ENCODE assay signal across 8 cellular contexts in genomic region chr6:13614926-13615801, GRCh38. TPM values are rescaled to one million over a fixed set of nuclear protein-coding genes. Genes with fewer than 3 reads are reported as not detected.
DNase-seq lines count a peak whose midpoint lies in the region; ATAC-seq and TF ChIP-seq lines count a peak whose summit lies in the region.

TSS of gene NOL7 (plus strand) at chr6:13615335. CDS start at chr6:13615359, 24 bp downstream.

- no peaks in the 10 kb centered on the region for H3K27me3 Mint-ChIP-seq in activated CD4-positive, alpha-beta T cell treated with anti-CD3 and anti-CD28 coated beads for 36 hours

- H3K27ac Mint-ChIP-seq in activated CD4-positive, alpha-beta T cell treated with anti-CD3 and anti-CD28 coated beads for 36 hours = peak within 1 kb of the TSS; percentile 90

- peak; percentile 94 for TF ChIP-seq POLR2A in GM19193 (IDR thresholded peaks at IDR 0.05; ENCODE audit: extremely low read depth, insufficient read depth, insufficient read length)

- POLR2A ChIA-PET in BJ (lab: Charles Lee) = interaction anchor here (0.6 to 1.2 kb wide), 2 partner anchors 174 to 288 kb away, joined by 3 to 4 read pairs; no protein-coding TSS in a partner anchor
- POLR2A ChIA-PET in activated CD4-positive, alpha-beta T cell treated with anti-CD3 and anti-CD28 coated beads for 36 hours (lab: Charles Lee) = interaction anchor here (0.6 to 2.1 kb wide), 9 partner anchors 10 to 286 kb away, joined by 3 to 10 read pairs (median 5); partner anchors contain the start of genes RANBP9, SIRT5 and TBC1D7

- peak; percentile 96 for TF ChIP-seq CTCF in BJ (IDR thresholded peaks at IDR 0.05; ENCODE audit: insufficient read depth, low read depth, low read length)
- TF ChIP-seq CTCF in choroid plexus epithelial cell (conservative IDR thresholded peaks at IDR 0.05; ENCODE audit: low read depth, low read length) = peak; percentile 87

- H3K4me1 Mint-ChIP-seq in activated CD4-positive, alpha-beta T cell treated with anti-CD3 and anti-CD28 coated beads for 36 hours = peaks cover 44% of the 10 kb centered on the region

- H3K27me3 ChIP-seq in BJ (ENCODE audit: control insufficient read depth, insufficient read depth, low read length) = no peaks in the 10 kb centered on the region

- peak within 1 kb of the TSS; percentile 92 for H3K4me3 Mint-ChIP-seq in activated CD4-positive, alpha-beta T cell treated with anti-CD3 and anti-CD28 coated beads for 36 hours

- DNase-seq in BJ (ENCODE audit: low read depth) (peak; percentile 80), NCI-H510A treated with DMSO at 0.1 percent for 48 hours (lab: John Stamatoyannopoulos, UW) (peak; percentile 85), choroid plexus epithelial cell (ENCODE audit: low read depth) (peak; percentile 99), kidney tubule cell (ENCODE audit: low spot score) (peak; percentile 98)
- DNase-seq in activated CD4-positive, alpha-beta T cell treated with anti-CD3 and anti-CD28 coated beads for 36 hours = peak; percentile 99
- DNase-seq in stimulated activated CD4-positive, alpha-beta T cell treated with anti-CD3 and anti-CD28 coated beads, Interleukin-1b, Interleukin-23, amount 100 ng/mL, for 24 hours (ENCODE audit: low read depth in 4 of 4, low spot score in 1 of 4) = peak; percentile 97 to 99 (median 98)

- H3K9me3 Mint-ChIP-seq in activated CD4-positive, alpha-beta T cell treated with anti-CD3 and anti-CD28 coated beads for 36 hours (ENCODE audit: low read depth) = no peaks in the 10 kb centered on the region

- H3K36me3 ChIP-seq in BJ (ENCODE audit: control insufficient read depth, insufficient read depth, low read length) = peaks cover 4% of the 10 kb centered on the region

- intact Hi-C loops in activated CD4-positive, alpha-beta T cell treated with anti-CD3 and anti-CD28 coated beads for 36 hours (cut with DNase I, micrococcal nuclease) = loop anchor here (1.0 to 5.0 kb wide), 11 partner anchors 41 to 1632 kb away; partner anchors contain the start of genes SIRT5 (in 2 of the 2), GFOD1 (in 1 of the 2), JARID2 (in 1 of the 2) and MCUR1 (in 1 of the 2)

- H3K36me3 Mint-ChIP-seq in activated CD4-positive, alpha-beta T cell treated with anti-CD3 and anti-CD28 coated beads for 36 hours (ENCODE audit: low read depth) = peaks cover 44% of the 10 kb centered on the region

- CTCF ChIA-PET in BJ (lab: Yijun Ruan, JAX) = interaction anchor here (0.8 to 2.7 kb wide), 19 partner anchors 10 to 285 kb away, joined by 3 to 15 read pairs (median 4); partner anchors contain the start of genes GFOD1 and SIRT5
- CTCF ChIA-PET in activated CD4-positive, alpha-beta T cell treated with anti-CD3 and anti-CD28 coated beads for 36 hours (lab: Charles Lee) = interaction anchor here (0.6 to 3.6 kb wide), 25 partner anchors 9 to 431 kb away, joined by 3 to 32 read pairs (median 5); partner anchors contain the start of genes RANBP9, SIRT5 and TBC1D7

- peak; percentile 92 for ATAC-seq in HG03439 (IDR thresholded peaks at IDR 0.05; ENCODE audit: unreplicated experiment)
- ATAC-seq in activated CD4-positive, alpha-beta T cell treated with anti-CD3 and anti-CD28 coated beads for 36 hours = peak; percentile 92

- H3K4me3 ChIP-seq in BJ (ENCODE audit: low read depth, low read length) (peak within 1 kb of the TSS; percentile 88), choroid plexus epithelial cell (ENCODE audit: low read depth, low read length) (peak within 1 kb of the TSS; percentile 94)

RNA-seq across cellular contexts. Expression of gene NOL7, which starts in this region (rescaled TPM):
- 20.1 and 34.0 TPM in 2 replicates for polyA plus RNA-seq in BJ (2011; rRNA removed)
- 2.1 and 4.0 TPM in 2 replicates for polyA minus RNA-seq in BJ (2011; rRNA and poly(A)+ RNA removed)
- 10 to 100 TPM; 92.8 to 97.3 TPM for total RNA-seq in activated CD4-positive, alpha-beta T cell treated with anti-CD3 and anti-CD28 coated beads for 36 hours

Comparison
In these comparisons a context has a peak if more than half of its experiments do, and no peak if none do; other contexts are left out.
1. Peak in every context shown above with its lines: DNase-seq, ATAC-seq and H3K4me3 ChIP-seq.